In genomic region chr12:104505095-104505819, GRCh38 we compare ENCODE assay signal across 10 cellular contexts. TPM values are rescaled to one million over a fixed set of nuclear protein-coding genes. Genes with fewer than 3 reads are reported as not detected.
A peak's percentile ranks its signal among the peaks of the same experiment; 100 is the strongest.
DNase-seq lines count a peak whose midpoint lies in the region; ATAC-seq, FAIRE-seq and TF ChIP-seq lines count a peak whose summit lies in the region.
"Had no signal": no experiment of that assay in that cellular context is flagged by ENCODE, and none has a peak within 500 bp of the region (broad histone marks: within the 10 kb centered on the region; RNA-seq: fewer than 3 reads in every experiment).

No MANE protein-coding gene starts in this region.

- H3F3A ChIP-seq in MM.1S (ENCODE audit: insufficient read depth, low read length) = no peaks in the 10 kb centered on the region

- H3K27ac ChIP-seq in heart left ventricle (peak overlapping the region in 1 of 12 donors; percentile 1), MM.1S (ENCODE audit: low read length) (no peak overlapping the region)

- peak; percentile 35 for DNase-seq in GM18507 (ENCODE audit: extremely low spot score, insufficient read length, low read depth)
- peak; percentile 28 for DNase-seq in dermis blood vessel endothelial cell
- DNase-seq in iPS-NIHi7 (ENCODE audit: extremely low spot score) = no peak
- DNase-seq in heart left ventricle = no peak
- DNase-seq in MM.1S = no peak
- no peak for DNase-seq in RKO (ENCODE audit: low spot score)
- DNase-seq: right cardiac atrium had no signal

- 59 to 70% (median 67%) methylated on average over 7 of the region's 7 CpGs for WGBS in heart left ventricle, 4 donors

- no peak for TF ChIP-seq POLR2A in heart left ventricle (IDR thresholded peaks at IDR 0.05)

- ATAC-seq in GM21619 (IDR thresholded peaks at IDR 0.05; ENCODE audit: unreplicated experiment) = peak; percentile 91
- peak; percentile 84 for ATAC-seq in HG03575 (IDR thresholded peaks at IDR 0.05; ENCODE audit: extremely low read depth, insufficient number of reproducible peaks, low FRiP score, unreplicated experiment)
- no peak for ATAC-seq in heart left ventricle

- no peak for TF ChIP-seq CTCF in heart left ventricle (IDR thresholded peaks at IDR 0.05)
- TF ChIP-seq CTCF in MM.1S (IDR thresholded peaks at IDR 0.05; ENCODE audit: low read length) = no peak

- H3K27me3 ChIP-seq in heart left ventricle (no peaks in the 10 kb centered on the region), MM.1S (replicated peaks; ENCODE audit: insufficient read depth, low read length) (no peaks in the 10 kb centered on the region)

- H3K4me3 ChIP-seq in heart left ventricle (no peak overlapping the region), MM.1S (ENCODE audit: low read length) (no peak overlapping the region)

- no peaks in the 10 kb centered on the region for H3K36me3 ChIP-seq in heart left ventricle
- no peaks in the 10 kb centered on the region for H3K36me3 ChIP-seq in MM.1S (replicated peaks; ENCODE audit: insufficient read depth, low read length)

- no peaks in the 10 kb centered on the region for H4K20me1 ChIP-seq in MM.1S (ENCODE audit: insufficient read depth, low read length)

- no peak overlapping the region for H3K4me2 ChIP-seq in MM.1S (ENCODE audit: low read depth, low read length)

- peaks cover 59% of the 10 kb centered on the region for H3K79me2 ChIP-seq in MM.1S (ENCODE audit: low read length)

- intact Hi-C loops in heart left ventricle (cut with DNase I) = no loop called here

- H3K9ac ChIP-seq in MM.1S (ENCODE audit: low read length) = no peak overlapping the region

- peak; percentile 85 for FAIRE-seq in GM18507 (lab: Jason Lieb, UNC)
- FAIRE-seq: H54 had no signal

- peaks cover 0 to 67% (median 16%) of the 10 kb centered on the region in 12 donors for H3K4me1 ChIP-seq in heart left ventricle
- H3K4me1 ChIP-seq in MM.1S (ENCODE audit: low read length) = no peaks in the 10 kb centered on the region

- H3K9me3 ChIP-seq in heart left ventricle = no peaks in the 10 kb centered on the region
- H3K9me3 ChIP-seq in MM.1S (replicated peaks; ENCODE audit: insufficient read depth, low read length) = no peaks in the 10 kb centered on the region

- H3K9me2 ChIP-seq in MM.1S (replicated peaks; ENCODE audit: insufficient read depth, low read length) = no peaks in the 10 kb centered on the region

- no peak overlapping the region for H2AFZ ChIP-seq in MM.1S (ENCODE audit: low read length)

RNA-seq across cellular contexts. Expression of gene CHST11, which starts 48.5 kb away (rescaled TPM):
- total RNA-seq in dermis blood vessel endothelial cell (7.6 and 10.0 TPM in 2 replicates), heart left ventricle (10 to 100 TPM in 3 of 9 donors, 1 to 10 TPM in 6; 2.3 to 16.9 (median 4.4) TPM)
- 1 to 10 TPM; 1.1 to 1.8 TPM for polyA plus RNA-seq in heart left ventricle

Comparison
In these comparisons a context has a peak if more than half of its experiments do, and no peak if none do; other contexts are left out.
1. DNase-seq: peak in GM18507 (single experiment) and dermis blood vessel endothelial cell (single experiment); none in iPS-NIHi7 (single experiment), heart left ventricle (0 of 5), MM.1S (single experiment) and RKO (single experiment).
2. ATAC-seq: peak in GM21619 (single experiment) and HG03575 (single experiment); none in heart left ventricle (0 of 4).